15 cellular contexts compared by ENCODE assay signal in genomic region chr1:183093821-183094287, GRCh38.
DNase-seq lines count a peak whose midpoint lies in the region; ATAC-seq, FAIRE-seq and TF ChIP-seq lines count a peak whose summit lies in the region.
"Had no signal": no experiment of that assay in that cellular context is flagged by ENCODE, and none has a peak within 500 bp of the region (broad histone marks: within the 10 kb centered on the region; RNA-seq: fewer than 3 reads in every experiment).

No MANE protein-coding gene starts in this region.

- in situ Hi-C loops in HepG2 (cut with HindIII; ENCODE audit: extremely low pct_ligation_motif_present, low pct_unique_long_range_greater_than_20kb) (no loop called here), GM12878 (cut with MboI) (no loop called here)

- H3K9ac ChIP-seq in HepG2 (ENCODE audit: insufficient read depth, low read depth, low read length) (no peak overlapping the region), GM12878 (ENCODE audit: control insufficient read depth, insufficient read depth, low read length) (no peak overlapping the region)

- WGBS in HepG2 (ENCODE audit: low lambda C conversion rate) = 100% methylated on average over 1 of the region's 1 CpG
- 100% methylated on average over 1 of the region's 1 CpG for WGBS in right lobe of liver (ENCODE audit: insufficient coverage, low coverage, low lambda C conversion rate, missing lambda C conversion rate)
- WGBS in GM12878 (ENCODE audit: insufficient coverage, insufficient replicate concordance, low lambda C conversion rate, missing lambda C conversion rate) = 100% methylated on average over 1 of the region's 1 CpG

- TF ChIP-seq RAD21 in HepG2 (CRISPR knock-in tag; IDR thresholded peaks at IDR 0.05) (no peak), GM12878 (IDR thresholded peaks at IDR 0.05; ENCODE audit: insufficient read depth, low read depth, low read length) (no peak)

- peaks cover 99% of the 10 kb centered on the region for H3K4me1 ChIP-seq in HepG2 (ENCODE audit: insufficient read depth, low read length)
- H3K4me1 ChIP-seq in right lobe of liver = peaks cover 0 to 12% (median 5%) of the 10 kb centered on the region in 4 donors
- H3K4me1 ChIP-seq in GM12878 (ENCODE audit: control insufficient read depth, insufficient read depth, low read length) = peaks cover 11% of the 10 kb centered on the region; the same call in 1 of the 2 replicates

- no peaks in the 10 kb centered on the region for H3K27me3 ChIP-seq in HepG2 (ENCODE audit: control insufficient read depth in 1 of 2, insufficient read depth in 2 of 2, low read length in 2 of 2)
- H3K27me3 ChIP-seq in right lobe of liver = no peaks in the 10 kb centered on the region
- H3K27me3 ChIP-seq in GM12878 (replicated peaks in 1 of 2; ENCODE audit: control insufficient read depth in 2 of 2, insufficient read depth in 2 of 2, low read length in 1 of 2) = no peaks in the 10 kb centered on the region

- H3K9me3 ChIP-seq in HepG2 (ENCODE audit: low read length) (no peaks in the 10 kb centered on the region), right lobe of liver (no peaks in the 10 kb centered on the region), GM12878 (replicated peaks; ENCODE audit: control insufficient read depth, insufficient read depth, low read length) (no peaks in the 10 kb centered on the region)
- H3K9me3 ChIP-seq: prostate gland had no signal

- no peaks in the 10 kb centered on the region for H3K4me1 Mint-ChIP-seq in natural killer cell treated with Interleukin-12 subunit alpha and Interleukin-12 subunit beta and Interleukin-15 and Interleukin-18, amount 100 ng/mL, for 72 hours (ENCODE audit: low read depth in 2 of 2)
- H3K4me1 Mint-ChIP-seq: activated CD4-positive, alpha-beta T cell treated with anti-CD3 and anti-CD28 coated beads, Interleukin-2, amount 10 ng/mL, durations not matched to agents 7 days and 5 days; activated naive CD4-positive, alpha-beta T cell treated with anti-CD3 and anti-CD28 coated beads, Interleukin-2, amount 50 U/mL, for 24 hours had no signal

- POLR2A ChIA-PET in HepG2 (lab: Yijun Ruan, JAX) (no interaction called here), GM12878 (lab: Charles Lee) (no interaction called here)

- H3K27ac Mint-ChIP-seq in natural killer cell treated with Interleukin-12 subunit alpha and Interleukin-12 subunit beta and Interleukin-15 and Interleukin-18, amount 100 ng/mL, for 72 hours = no peak overlapping the region
- H3K27ac Mint-ChIP-seq: activated CD4-positive, alpha-beta T cell treated with anti-CD3 and anti-CD28 coated beads, Interleukin-2, amount 10 ng/mL, durations not matched to agents 7 days and 5 days; activated naive CD4-positive, alpha-beta T cell treated with anti-CD3 and anti-CD28 coated beads, Interleukin-2, amount 50 U/mL, for 24 hours had no signal

- BruUV-seq in HepG2 (replicated peaks; lab: Mats Ljungman, UMichigan) (no TSS peak), GM12878 (replicated peaks; lab: Mats Ljungman, UMichigan) (no TSS peak)

- H3K36me3 ChIP-seq in HepG2 (replicated peaks in 1 of 2; ENCODE audit: control insufficient read depth in 1 of 2, insufficient read depth in 2 of 2, low read length in 2 of 2) (no peaks in the 10 kb centered on the region), right lobe of liver (no peaks in the 10 kb centered on the region), GM12878 (ENCODE audit: control insufficient read depth in 2 of 2, insufficient read depth in 2 of 2, low read length in 1 of 2) (no peaks in the 10 kb centered on the region)
- H3K36me3 ChIP-seq: prostate gland had no signal

- SMC1A ChIA-PET in GM12878 (lab: Charles Lee; ENCODE audit: uncharacterized antibody, unreplicated experiment) = interaction anchor here (0.9 to 3.1 kb wide), 4 partner anchors 12 to 47 kb away, joined by 4 to 13 read pairs (median 7); no protein-coding TSS in a partner anchor

- peaks cover 65% of the 10 kb centered on the region for H3K79me2 ChIP-seq in HepG2 (ENCODE audit: insufficient read depth, low read length)
- no peaks in the 10 kb centered on the region; the same call in none of the 2 replicates for H3K79me2 ChIP-seq in GM12878 (ENCODE audit: control insufficient read depth, insufficient read depth, low read length)

- no peak overlapping the region for H3K4me3 Mint-ChIP-seq in natural killer cell treated with Interleukin-12 subunit alpha and Interleukin-12 subunit beta and Interleukin-15 and Interleukin-18, amount 100 ng/mL, for 72 hours
- H3K4me3 Mint-ChIP-seq: activated CD4-positive, alpha-beta T cell treated with anti-CD3 and anti-CD28 coated beads, Interleukin-2, amount 10 ng/mL, durations not matched to agents 7 days and 5 days; activated naive CD4-positive, alpha-beta T cell treated with anti-CD3 and anti-CD28 coated beads, Interleukin-2, amount 50 U/mL, for 24 hours had no signal

- RAD21 ChIA-PET in GM12878 (lab: Charles Lee; ENCODE audit: unreplicated experiment) = no interaction called here

- H3K27me3 Mint-ChIP-seq in natural killer cell treated with Interleukin-12 subunit alpha and Interleukin-12 subunit beta and Interleukin-15 and Interleukin-18, amount 100 ng/mL, for 72 hours = peaks cover 8 to 16% of the 10 kb centered on the region in 2 donors

- H2AFZ ChIP-seq in HepG2 (ENCODE audit: low read length) = no peak overlapping the region
- no peak overlapping the region for H2AFZ ChIP-seq in GM12878 (ENCODE audit: control insufficient read depth, low read depth, low read length)

- no peak for TF ChIP-seq EP300 in HepG2 (IDR thresholded peaks at IDR 0.05; ENCODE audit: low read depth in 2 of 2, low read length in 2 of 2)
- TF ChIP-seq EP300 in HepG2 (CRISPR knock-in tag; IDR thresholded peaks at IDR 0.05; ENCODE audit: borderline replicate concordance) = no peak
- TF ChIP-seq EP300 in GM12878 (IDR thresholded peaks at IDR 0.05; ENCODE audit: borderline replicate concordance in 1 of 2, control insufficient read depth in 1 of 2, low read depth in 2 of 2, low read length in 2 of 2) = no peak

- H3K4me2 ChIP-seq in HepG2 (ENCODE audit: low read depth, low read length) = no peak overlapping the region
- no peak overlapping the region for H3K4me2 ChIP-seq in GM12878 (ENCODE audit: control insufficient read depth, insufficient read depth)

- DNase-seq in HepG2 (ENCODE audit: low spot score) (no peak), right lobe of liver (no peak), GM12878 (ENCODE audit: low read depth, low spot score) (no peak), iris pigment epithelial cell (ENCODE audit: low read depth) (peak; percentile 69), activated gamma-delta T cell treated with Interleukin-2 at 50 U/mL for 16 hours (no peak), RPMI8226 (no peak)
- no peak for DNase-seq in natural killer cell treated with Interleukin-12 subunit alpha and Interleukin-12 subunit beta and Interleukin-15 and Interleukin-18, amount 100 ng/mL, for 72 hours (ENCODE audit: low spot score)
- DNase-seq in stimulated activated CD4-positive, alpha-beta T cell treated with anti-CD3 and anti-CD28 coated beads, Interleukin-4, amount 100 ng/mL, for 4 hours = no peak
- DNase-seq: activated CD4-positive, alpha-beta T cell treated with anti-CD3 and anti-CD28 coated beads, Interleukin-2, amount 10 ng/mL, durations not matched to agents 7 days and 5 days; effector memory CD4-positive, alpha-beta T cell; SHP77 treated with DMSO at 0.1 percent for 48 hours had no signal

- H3K36me3 Mint-ChIP-seq in natural killer cell treated with Interleukin-12 subunit alpha and Interleukin-12 subunit beta and Interleukin-15 and Interleukin-18, amount 100 ng/mL, for 72 hours = no peaks in the 10 kb centered on the region
- H3K36me3 Mint-ChIP-seq: activated naive CD4-positive, alpha-beta T cell treated with anti-CD3 and anti-CD28 coated beads, Interleukin-2, amount 50 U/mL, for 24 hours had no signal

- TF ChIP-seq POLR2A in HepG2 (IDR thresholded peaks at IDR 0.05; ENCODE audit: insufficient read depth in 1 of 2, low read depth in 2 of 2, low read length in 2 of 2) = no peak
- TF ChIP-seq POLR2A in right lobe of liver (IDR thresholded peaks at IDR 0.05) = no peak
- no peak for TF ChIP-seq POLR2A in GM12878 (IDR thresholded peaks at IDR 0.05; ENCODE audit: low read depth, low read length)

- H4K20me1 ChIP-seq in HepG2 (ENCODE audit: insufficient read depth, low read length) = 0 out of 2 replicates have a peak, but pooled peaks cover 7% of the 10 kb centered on the region
- H4K20me1 ChIP-seq in GM12878 (ENCODE audit: control insufficient read depth, insufficient read depth) = no peaks in the 10 kb centered on the region

- ATAC-seq in HepG2 (no peak), right lobe of liver (no peak), GM12878 (no peak)
- no peak for ATAC-seq in natural killer cell treated with Interleukin-12 subunit alpha and Interleukin-12 subunit beta and Interleukin-15 and Interleukin-18, amount 100 ng/mL, for 72 hours

- no peak for FAIRE-seq in HepG2 (lab: Jason Lieb, UNC)
- peak; percentile 35 for FAIRE-seq in GM12878 (lab: Jason Lieb, UNC)
- FAIRE-seq: A204.1, islet of Langerhans had no signal

- H3K9me3 Mint-ChIP-seq in natural killer cell treated with Interleukin-12 subunit alpha and Interleukin-12 subunit beta and Interleukin-15 and Interleukin-18, amount 100 ng/mL, for 72 hours = no peaks in the 10 kb centered on the region
- H3K9me3 Mint-ChIP-seq: activated CD4-positive, alpha-beta T cell treated with anti-CD3 and anti-CD28 coated beads, Interleukin-2, amount 10 ng/mL, durations not matched to agents 7 days and 5 days; activated naive CD4-positive, alpha-beta T cell treated with anti-CD3 and anti-CD28 coated beads, Interleukin-2, amount 50 U/mL, for 24 hours had no signal

- CTCF ChIA-PET in HepG2 (lab: Yijun Ruan, JAX; ENCODE audit: low intra/inter-chr PET ratio, low total read pairs) = no interaction called here
- CTCF ChIA-PET in GM12878 (lab: Yijun Ruan, JAX) = interaction anchor here (0.8 kb wide), 1 partner anchor 131 kb away, joined by 3 read pairs; no protein-coding TSS in a partner anchor

- no peak overlapping the region for H3K27ac ChIP-seq in HepG2 (ENCODE audit: extremely low read length, insufficient read depth, low read length)
- no peak overlapping the region for H3K27ac ChIP-seq in right lobe of liver
- H3K27ac ChIP-seq in GM12878 (ENCODE audit: control insufficient read depth, insufficient read depth) = no peak overlapping the region
- H3K27ac ChIP-seq: prostate gland had no signal

- H3K4me3 ChIP-seq in HepG2 (replicated peaks in 1 of 3; ENCODE audit: insufficient read depth in 1 of 3, low read depth in 2 of 3, low read length in 3 of 3) (no peak overlapping the region), right lobe of liver (no peak overlapping the region), GM12878 (no peak overlapping the region)
- H3K4me3 ChIP-seq: prostate gland had no signal

- no peak for TF ChIP-seq CTCF in HepG2 (CRISPR knock-in tag; IDR thresholded peaks at IDR 0.05)
- no peak for TF ChIP-seq CTCF in right lobe of liver (IDR thresholded peaks at IDR 0.05)
- TF ChIP-seq CTCF in GM12878 (IDR thresholded peaks at IDR 0.05 in 2 of 3, conservative IDR thresholded peaks at IDR 0.05 in 1 of 3; ENCODE audit: control insufficient read depth in 2 of 3, extremely low read depth in 1 of 3, insufficient read depth in 1 of 3, low read depth in 3 of 3, low read length in 3 of 3) = no peak

- intact Hi-C loops in HepG2 (cut with micrococcal nuclease; ENCODE audit: unreplicated experiment) (no loop called here), right lobe of liver (cut with DNase I) (no loop called here), GM12878 (cut with micrococcal nuclease; ENCODE audit: unreplicated experiment) (no loop called here)

TF ChIP-seq in GM12878, 131 proteins besides CTCF, POLR2A, EP300 and RAD21:
- no peak for TF ChIP-seq ZSCAN29 (IDR thresholded peaks at IDR 0.05)
